In the genomic region with DNA sequence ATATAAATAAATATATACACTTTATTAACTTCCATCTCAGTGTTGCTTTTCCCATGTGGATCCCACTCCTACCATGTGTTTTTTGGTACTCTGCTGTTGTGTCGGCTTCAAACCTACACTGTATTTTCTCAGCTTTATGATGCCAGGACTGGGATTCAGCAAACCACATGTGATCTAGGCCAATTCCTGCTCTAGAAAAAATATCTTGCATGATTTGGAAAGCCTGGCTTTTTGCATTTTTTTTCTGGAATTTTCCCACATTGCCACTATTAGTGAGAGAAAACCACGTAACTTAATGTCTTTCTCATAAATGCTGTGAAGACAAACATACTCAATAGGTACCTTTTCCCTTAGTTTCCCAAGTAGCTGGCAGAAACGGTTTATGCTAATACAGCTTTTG, we compare ENCODE assay signal across 1 cellular context.
TF ChIP-seq lines count a peak whose summit lies in the region.

No MANE protein-coding gene starts in this region.

TF ChIP-seq in HepG2, 621 proteins besides CTCF, POLR2A, EP300 and RAD21:
- TF ChIP-seq, protein P1, sequence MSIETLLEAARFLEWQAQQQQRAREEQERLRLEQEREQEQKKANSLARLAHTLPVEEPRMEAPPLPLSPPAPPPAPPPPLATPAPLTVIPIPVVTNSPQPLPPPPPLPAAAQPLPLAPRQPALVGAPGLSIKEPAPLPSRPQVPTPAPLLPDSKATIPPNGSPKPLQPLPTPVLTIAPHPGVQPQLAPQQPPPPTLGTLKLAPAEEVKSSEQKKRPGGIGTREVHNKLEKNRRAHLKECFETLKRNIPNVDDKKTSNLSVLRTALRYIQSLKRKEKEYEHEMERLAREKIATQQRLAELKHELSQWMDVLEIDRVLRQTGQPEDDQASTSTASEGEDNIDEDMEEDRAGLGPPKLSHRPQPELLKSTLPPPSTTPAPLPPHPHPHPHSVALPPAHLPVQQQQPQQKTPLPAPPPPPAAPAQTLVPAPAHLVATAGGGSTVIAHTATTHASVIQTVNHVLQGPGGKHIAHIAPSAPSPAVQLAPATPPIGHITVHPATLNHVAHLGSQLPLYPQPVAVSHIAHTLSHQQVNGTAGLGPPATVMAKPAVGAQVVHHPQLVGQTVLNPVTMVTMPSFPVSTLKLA (IDR thresholded peaks at IDR 0.05): peak; percentile 83
- TF ChIP-seq, protein P2, sequence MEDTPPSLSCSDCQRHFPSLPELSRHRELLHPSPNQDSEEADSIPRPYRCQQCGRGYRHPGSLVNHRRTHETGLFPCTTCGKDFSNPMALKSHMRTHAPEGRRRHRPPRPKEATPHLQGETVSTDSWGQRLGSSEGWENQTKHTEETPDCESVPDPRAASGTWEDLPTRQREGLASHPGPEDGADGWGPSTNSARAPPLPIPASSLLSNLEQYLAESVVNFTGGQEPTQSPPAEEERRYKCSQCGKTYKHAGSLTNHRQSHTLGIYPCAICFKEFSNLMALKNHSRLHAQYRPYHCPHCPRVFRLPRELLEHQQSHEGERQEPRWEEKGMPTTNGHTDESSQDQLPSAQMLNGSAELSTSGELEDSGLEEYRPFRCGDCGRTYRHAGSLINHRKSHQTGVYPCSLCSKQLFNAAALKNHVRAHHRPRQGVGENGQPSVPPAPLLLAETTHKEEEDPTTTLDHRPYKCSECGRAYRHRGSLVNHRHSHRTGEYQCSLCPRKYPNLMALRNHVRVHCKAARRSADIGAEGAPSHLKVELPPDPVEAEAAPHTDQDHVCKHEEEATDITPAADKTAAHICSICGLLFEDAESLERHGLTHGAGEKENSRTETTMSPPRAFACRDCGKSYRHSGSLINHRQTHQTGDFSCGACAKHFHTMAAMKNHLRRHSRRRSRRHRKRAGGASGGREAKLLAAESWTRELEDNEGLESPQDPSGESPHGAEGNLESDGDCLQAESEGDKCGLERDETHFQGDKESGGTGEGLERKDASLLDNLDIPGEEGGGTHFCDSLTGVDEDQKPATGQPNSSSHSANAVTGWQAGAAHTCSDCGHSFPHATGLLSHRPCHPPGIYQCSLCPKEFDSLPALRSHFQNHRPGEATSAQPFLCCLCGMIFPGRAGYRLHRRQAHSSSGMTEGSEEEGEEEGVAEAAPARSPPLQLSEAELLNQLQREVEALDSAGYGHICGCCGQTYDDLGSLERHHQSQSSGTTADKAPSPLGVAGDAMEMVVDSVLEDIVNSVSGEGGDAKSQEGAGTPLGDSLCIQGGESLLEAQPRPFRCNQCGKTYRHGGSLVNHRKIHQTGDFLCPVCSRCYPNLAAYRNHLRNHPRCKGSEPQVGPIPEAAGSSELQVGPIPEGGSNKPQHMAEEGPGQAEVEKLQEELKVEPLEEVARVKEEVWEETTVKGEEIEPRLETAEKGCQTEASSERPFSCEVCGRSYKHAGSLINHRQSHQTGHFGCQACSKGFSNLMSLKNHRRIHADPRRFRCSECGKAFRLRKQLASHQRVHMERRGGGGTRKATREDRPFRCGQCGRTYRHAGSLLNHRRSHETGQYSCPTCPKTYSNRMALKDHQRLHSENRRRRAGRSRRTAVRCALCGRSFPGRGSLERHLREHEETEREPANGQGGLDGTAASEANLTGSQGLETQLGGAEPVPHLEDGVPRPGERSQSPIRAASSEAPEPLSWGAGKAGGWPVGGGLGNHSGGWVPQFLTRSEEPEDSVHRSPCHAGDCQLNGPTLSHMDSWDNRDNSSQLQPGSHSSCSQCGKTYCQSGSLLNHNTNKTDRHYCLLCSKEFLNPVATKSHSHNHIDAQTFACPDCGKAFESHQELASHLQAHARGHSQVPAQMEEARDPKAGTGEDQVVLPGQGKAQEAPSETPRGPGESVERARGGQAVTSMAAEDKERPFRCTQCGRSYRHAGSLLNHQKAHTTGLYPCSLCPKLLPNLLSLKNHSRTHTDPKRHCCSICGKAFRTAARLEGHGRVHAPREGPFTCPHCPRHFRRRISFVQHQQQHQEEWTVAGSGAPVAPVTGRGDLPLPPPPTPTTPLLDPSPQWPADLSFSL (CRISPR knock-in tag; IDR thresholded peaks at IDR 0.05): no peak
